In the genomic region with DNA sequence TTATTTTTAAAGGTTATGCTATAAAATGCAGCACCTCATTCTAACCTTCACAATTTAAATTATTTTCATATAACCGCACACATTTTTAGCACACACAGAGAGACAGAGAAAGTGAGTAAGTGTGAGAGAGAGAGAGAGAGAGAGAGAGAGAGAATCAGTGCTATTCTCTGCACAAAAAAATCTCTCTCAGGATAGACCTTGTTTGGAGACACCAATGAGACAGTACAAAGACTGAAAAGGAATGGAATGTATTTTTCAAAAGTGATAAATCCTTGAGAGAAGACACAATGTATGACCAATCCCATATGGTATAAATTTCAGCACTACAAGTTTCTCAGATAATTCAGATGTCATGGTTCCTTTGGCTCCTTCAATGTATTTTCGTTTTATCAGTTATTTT, we compare ENCODE assay signal across 1 cellular context.
TF ChIP-seq lines count a peak whose summit lies in the region.

No MANE protein-coding gene starts in this region.

TF ChIP-seq in HCT116, 20 proteins besides CTCF, POLR2A, EP300 and RAD21 (continued from another document):
- TF ChIP-seq, protein P1, sequence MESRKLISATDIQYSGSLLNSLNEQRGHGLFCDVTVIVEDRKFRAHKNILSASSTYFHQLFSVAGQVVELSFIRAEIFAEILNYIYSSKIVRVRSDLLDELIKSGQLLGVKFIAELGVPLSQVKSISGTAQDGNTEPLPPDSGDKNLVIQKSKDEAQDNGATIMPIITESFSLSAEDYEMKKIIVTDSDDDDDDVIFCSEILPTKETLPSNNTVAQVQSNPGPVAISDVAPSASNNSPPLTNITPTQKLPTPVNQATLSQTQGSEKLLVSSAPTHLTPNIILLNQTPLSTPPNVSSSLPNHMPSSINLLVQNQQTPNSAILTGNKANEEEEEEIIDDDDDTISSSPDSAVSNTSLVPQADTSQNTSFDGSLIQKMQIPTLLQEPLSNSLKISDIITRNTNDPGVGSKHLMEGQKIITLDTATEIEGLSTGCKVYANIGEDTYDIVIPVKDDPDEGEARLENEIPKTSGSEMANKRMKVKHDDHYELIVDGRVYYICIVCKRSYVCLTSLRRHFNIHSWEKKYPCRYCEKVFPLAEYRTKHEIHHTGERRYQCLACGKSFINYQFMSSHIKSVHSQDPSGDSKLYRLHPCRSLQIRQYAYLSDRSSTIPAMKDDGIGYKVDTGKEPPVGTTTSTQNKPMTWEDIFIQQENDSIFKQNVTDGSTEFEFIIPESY (IDR thresholded peaks at IDR 0.05; ENCODE audit: extremely low read depth, insufficient replicate concordance, low read length): no peak
- TF ChIP-seq ZFX (IDR thresholded peaks at IDR 0.05): no peak
